In genomic region chr2:42593282-42593681, GRCh38 we compare ENCODE assay signal across 27 cellular contexts.
"Had no signal": no experiment of that assay in that cellular context is flagged by ENCODE, and none has a peak within 500 bp of the region (broad histone marks: within the 10 kb centered on the region; RNA-seq: fewer than 3 reads in every experiment).

No MANE protein-coding gene starts in this region.

- FAIRE-seq: colon, endometrium, endothelial cell of umbilical vein, frontal cortex had no signal

- H3K27me3 ChIP-seq: colonic mucosa, dorsolateral prefrontal cortex, esophagus muscularis mucosa, esophagus squamous epithelium, foreskin keratinocyte, gastrocnemius medialis, gastroesophageal sphincter, heart left ventricle, heart right ventricle had no signal

- H3K36me3 ChIP-seq: colonic mucosa, esophagus muscularis mucosa, gastrocnemius medialis had no signal

- DNase-seq: colonic mucosa; cortex of kidney; dermis blood vessel endothelial cell; dorsolateral prefrontal cortex; effector CD4-positive, alpha-beta T cell; effector CD8-positive, alpha-beta T cell; effector memory CD4-positive, alpha-beta T cell; effector memory CD8-positive, alpha-beta T cell; endodermal cell; erythroblast; esophagus squamous epithelium; foreskin fibroblast; foreskin keratinocyte; foreskin melanocyte; gastrocnemius medialis; glutamatergic neuron; heart left ventricle; heart right ventricle had no signal

- ATAC-seq: effector memory CD8-positive, alpha-beta T cell; esophagus mucosa; foreskin keratinocyte; gastrocnemius medialis; gastroesophageal sphincter; heart left ventricle; heart right ventricle had no signal

- H3K9me3 ChIP-seq: colonic mucosa, esophagus muscularis mucosa, esophagus squamous epithelium, gastrocnemius medialis, gastroesophageal sphincter, heart left ventricle, heart right ventricle had no signal

- H3K27ac ChIP-seq: colonic mucosa, coronary artery, dorsolateral prefrontal cortex, epithelial cell of prostate, esophagus muscularis mucosa, esophagus squamous epithelium, foreskin keratinocyte, gastrocnemius medialis, gastroesophageal sphincter, heart left ventricle, heart right ventricle had no signal

- H3K4me3 ChIP-seq: colonic mucosa, coronary artery, dorsolateral prefrontal cortex, esophagus muscularis mucosa, esophagus squamous epithelium, gastrocnemius medialis, gastroesophageal sphincter, heart left ventricle, heart right ventricle had no signal

- H3K4me1 ChIP-seq: colonic mucosa, esophagus muscularis mucosa, esophagus squamous epithelium, foreskin keratinocyte, gastrocnemius medialis, gastroesophageal sphincter, heart left ventricle had no signal
